Comparison of ENCODE assay signal across 18 cellular contexts in the genomic region with DNA sequence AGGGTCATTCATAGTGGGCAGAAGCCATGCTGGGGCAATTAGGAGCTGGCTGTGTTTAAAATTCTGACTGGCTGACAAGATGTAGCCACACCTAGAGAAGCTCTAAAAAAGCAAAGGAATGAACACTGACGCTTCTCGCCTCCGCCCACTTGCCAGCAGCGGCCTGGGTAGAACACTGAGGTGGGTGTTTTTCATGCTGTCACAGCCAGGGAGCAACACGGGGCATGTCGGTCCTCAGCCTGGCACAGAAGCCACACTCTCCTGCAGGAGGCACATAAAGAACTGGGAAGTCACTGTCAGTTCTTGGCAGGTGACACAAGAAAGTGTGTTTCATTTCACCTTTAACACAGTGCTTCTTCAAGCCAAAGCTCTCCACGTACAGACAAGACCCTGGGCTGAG.
"Had no signal": no experiment of that assay in that cellular context is flagged by ENCODE, and none has a peak within 500 bp of the region (broad histone marks: within the 10 kb centered on the region; RNA-seq: fewer than 3 reads in every experiment).

No MANE protein-coding gene starts in this region.

- H3K4me3 Mint-ChIP-seq: activated CD4-positive, alpha-beta T cell treated with anti-CD3 and anti-CD28 coated beads, Interleukin-2, amount 10 ng/mL, durations not matched to agents 24 days and 14 days; activated CD8-positive, alpha-beta T cell treated with anti-CD3 and anti-CD28 coated beads, Interleukin-2, amount 10 ng/mL, durations not matched to agents 7 days and 5 days; activated naive CD8-positive, alpha-beta T cell treated with anti-CD3 and anti-CD28 coated beads for 36 hours; memory B cell; naive B cell had no signal

- H3K27me3 Mint-ChIP-seq: activated CD4-positive, alpha-beta T cell treated with anti-CD3 and anti-CD28 coated beads, Interleukin-2, amount 10 ng/mL, durations not matched to agents 24 days and 14 days; activated naive CD8-positive, alpha-beta T cell treated with anti-CD3 and anti-CD28 coated beads for 36 hours; memory B cell; naive B cell had no signal

- H3K4me3 ChIP-seq: cardiac muscle cell, left lung, mucosa of descending colon, tibial artery had no signal

- H3K79me2 ChIP-seq: parathyroid adenoma had no signal

- H3K27ac ChIP-seq: cardiac muscle cell, epithelial cell of prostate, left lung, parathyroid adenoma, tibial artery had no signal

- H3K4me1 Mint-ChIP-seq: activated CD4-positive, alpha-beta T cell treated with anti-CD3 and anti-CD28 coated beads, Interleukin-2, amount 10 ng/mL, durations not matched to agents 24 days and 14 days; memory B cell; naive B cell had no signal

- H2AFZ ChIP-seq: parathyroid adenoma had no signal

- DNase-seq: activated CD4-positive, alpha-beta T cell treated with anti-CD3 and anti-CD28 coated beads, Interleukin-2, amount 10 ng/mL, durations not matched to agents 24 days and 14 days; activated CD8-positive, alpha-beta T cell treated with anti-CD3 and anti-CD28 coated beads, Interleukin-2, amount 10 ng/mL, durations not matched to agents 7 days and 5 days; activated naive CD8-positive, alpha-beta T cell treated with anti-CD3 and anti-CD28 coated beads for 36 hours; amniotic stem cell; foreskin fibroblast; left lung; mucosa of descending colon; naive B cell; retina; stimulated activated CD4-positive, alpha-beta T cell treated with anti-CD3 and anti-CD28 coated beads, Interleukin-2, amount 100 ng/mL, for 24 hours; stimulated activated naive CD4-positive, alpha-beta T cell treated with Interleukin-2 at 50 U/mL for 16 hours; T-helper 1 cell; T-helper 9 cell; tibial artery had no signal

- H3K27ac Mint-ChIP-seq: activated CD4-positive, alpha-beta T cell treated with anti-CD3 and anti-CD28 coated beads, Interleukin-2, amount 10 ng/mL, durations not matched to agents 24 days and 14 days; activated CD8-positive, alpha-beta T cell treated with anti-CD3 and anti-CD28 coated beads, Interleukin-2, amount 10 ng/mL, durations not matched to agents 7 days and 5 days; activated naive CD8-positive, alpha-beta T cell treated with anti-CD3 and anti-CD28 coated beads for 36 hours; memory B cell had no signal

- H3K9ac ChIP-seq: parathyroid adenoma had no signal

- H3K27me3 ChIP-seq: cardiac muscle cell, left lung, tibial artery had no signal

- H3K9me3 ChIP-seq: left lung, mucosa of descending colon, tibial artery had no signal

- ATAC-seq: activated CD8-positive, alpha-beta T cell treated with anti-CD3 and anti-CD28 coated beads, Interleukin-2, amount 10 ng/mL, durations not matched to agents 7 days and 5 days; left lung; mucosa of descending colon had no signal

- H3K4me1 ChIP-seq: left lung, parathyroid adenoma, tibial artery had no signal

- H3K9me3 Mint-ChIP-seq: activated CD4-positive, alpha-beta T cell treated with anti-CD3 and anti-CD28 coated beads, Interleukin-2, amount 10 ng/mL, durations not matched to agents 24 days and 14 days; activated naive CD8-positive, alpha-beta T cell treated with anti-CD3 and anti-CD28 coated beads for 36 hours; memory B cell; naive B cell had no signal
